In genomic region chr5:24999732-25000131, GRCh38 we compare ENCODE assay signal across 27 cellular contexts.
"Had no signal": no experiment of that assay in that cellular context is flagged by ENCODE, and none has a peak within 500 bp of the region (broad histone marks: within the 10 kb centered on the region; RNA-seq: fewer than 3 reads in every experiment).

No MANE protein-coding gene starts in this region.

- H3K4me3 ChIP-seq: stomach, suprapubic skin, testis, thoracic aorta, thyroid gland, tibial artery, tibial nerve, transverse colon, upper lobe of left lung, upper lobe of right lung, uterus, vagina had no signal

- FAIRE-seq: urothelium cell line had no signal

- DNase-seq: stimulated activated CD4-positive, alpha-beta T cell treated with anti-CD3 and anti-CD28 coated beads, Interleukin-2, amount 100 ng/mL, for 48 hours; stimulated activated CD4-positive, alpha-beta T cell treated with anti-CD3 and anti-CD28 coated beads, Interleukin-4, amount 100 ng/mL, for 1 hour; stimulated activated CD4-positive, alpha-beta T cell treated with anti-CD3 and anti-CD28 coated beads, Interleukin-4, amount 100 ng/mL, for 24 hours; stimulated activated CD4-positive, alpha-beta T cell treated with anti-CD3 and anti-CD28 coated beads, Interleukin-4, amount 100 ng/mL, for 4 hours; stimulated activated CD8-positive, alpha-beta memory T cell treated with anti-CD3 and anti-CD28 coated beads, Interleukin-4, amount 100 ng/mL, for 48 hours; stimulated activated naive B cell treated with anti-CD40 and anti-IgM and Interleukin-4, amounts not matched to agents 10 μg/mL and 1 μg/mL and 100 μg/mL, for 72 hours; stimulated activated naive CD4-positive, alpha-beta T cell; stimulated activated naive CD4-positive, alpha-beta T cell treated with Interleukin-2 at 50 U/mL for 16 hours; stimulated activated naive CD8-positive, alpha-beta T cell treated with anti-CD3 and anti-CD28 coated beads, Interleukin-15, amount 100 ng/mL, for 72 hours; stimulated activated naive CD8-positive, alpha-beta T cell treated with anti-CD3 and anti-CD28 coated beads, Interleukin-15, Interleukin-2, amounts not matched to agents 100 U/mL and 50 U/mL, for 24 hours; stomach; substantia nigra; testis; thyroid gland; tibial artery; transverse colon; trophoblast cell; upper lobe of left lung; upper lobe of right lung; uterus had no signal

- H3K27me3 ChIP-seq: stomach, suprapubic skin, testis, thyroid gland, tibial artery, tibial nerve, transverse colon, upper lobe of left lung, upper lobe of right lung, uterus, vagina had no signal

- H3K36me3 ChIP-seq: stomach, suprapubic skin, thoracic aorta, thyroid gland, tibial artery, tibial nerve, transverse colon, upper lobe of left lung, upper lobe of right lung, uterus, vagina had no signal

- H3K9me3 ChIP-seq: suprapubic skin, testis, thoracic aorta, thyroid gland, tibial artery, tibial nerve, transverse colon, upper lobe of left lung, upper lobe of right lung, uterus, vagina had no signal

- H3K27ac ChIP-seq: stomach, suprapubic skin, testis, thoracic aorta, thyroid gland, tibial artery, tibial nerve, transverse colon, upper lobe of left lung, upper lobe of right lung, uterus, vagina had no signal

- ATAC-seq: stimulated activated effector memory CD8-positive, alpha-beta T cell treated with anti-CD3 and anti-CD28 coated beads, Interleukin-12 subunit alpha, Interleukin-12 subunit beta, amount 100 ng/mL, for 72 hours; stimulated activated memory B cell treated with anti-CD40 and anti-IgM and Interleukin-4, amounts not matched to agents 10 μg/mL and 1 μg/mL and 100 μg/mL, for 72 hours; stimulated activated naive B cell treated with anti-CD40 and anti-IgM and Interleukin-4, amounts not matched to agents 10 μg/mL and 1 μg/mL and 100 μg/mL, for 72 hours; stimulated activated naive CD8-positive, alpha-beta T cell treated with anti-CD3 and anti-CD28 coated beads, Interleukin-15, amount 100 ng/mL, for 72 hours; stimulated activated naive CD8-positive, alpha-beta T cell treated with anti-CD3 and anti-CD28 coated beads, Interleukin-15, Interleukin-2, amounts not matched to agents 100 U/mL and 50 U/mL, for 24 hours; upper lobe of right lung had no signal
